1 cellular context compared by ENCODE assay signal in genomic region chr5:138490648-138491283, GRCh38.
TF ChIP-seq lines count a peak whose summit lies in the region.

No MANE protein-coding gene starts in this region.

TF ChIP-seq in HCT116, 20 proteins besides CTCF, POLR2A, EP300 and RAD21 (continued from another document):
- no peak for TF ChIP-seq SIN3A (IDR thresholded peaks at IDR 0.05; ENCODE audit: low read depth)
- no peak for TF ChIP-seq ZNF274 (IDR thresholded peaks at IDR 0.05; ENCODE audit: low read depth, low read length)
- no peak for TF ChIP-seq ELF1 (IDR thresholded peaks at IDR 0.05; ENCODE audit: borderline replicate concordance, low read depth)
- no peak for TF ChIP-seq SRF (IDR thresholded peaks at IDR 0.05; ENCODE audit: low read depth)
- no peak for TF ChIP-seq EGR1 (IDR thresholded peaks at IDR 0.05; ENCODE audit: low read depth)
